11 cellular contexts compared by ENCODE assay signal in genomic region chr3:106068795-106069194, GRCh38.
DNase-seq lines count a peak whose midpoint lies in the region; ATAC-seq, FAIRE-seq and TF ChIP-seq lines count a peak whose summit lies in the region.
"Had no signal": no experiment of that assay in that cellular context is flagged by ENCODE, and none has a peak within 500 bp of the region (broad histone marks: within the 10 kb centered on the region; RNA-seq: fewer than 3 reads in every experiment).

No MANE protein-coding gene starts in this region.

- H3K9ac ChIP-seq in OCI-LY1 (ENCODE audit: low read length): no peak overlapping the region

- H3K79me2 ChIP-seq in OCI-LY1 (ENCODE audit: insufficient read depth, low read length): no peaks in the 10 kb centered on the region
- H3K79me2 ChIP-seq: hepatocyte had no signal

- H3K27me3 ChIP-seq in OCI-LY1 (ENCODE audit: insufficient read depth, low read length) (no peaks in the 10 kb centered on the region), right cardiac atrium (ENCODE audit: control insufficient read depth, insufficient read depth) (no peaks in the 10 kb centered on the region), pancreas (no peaks in the 10 kb centered on the region)
- H3K27me3 ChIP-seq: hepatocyte had no signal

- H3K4me1 ChIP-seq in OCI-LY1 (ENCODE audit: insufficient read depth, low read length, severe bottlenecking) (no peaks in the 10 kb centered on the region), right cardiac atrium (ENCODE audit: control insufficient read depth, insufficient read depth, low read length) (peaks cover 3% of the 10 kb centered on the region), pancreas (no peaks in the 10 kb centered on the region)

- no peaks in the 10 kb centered on the region for H3K36me3 ChIP-seq in OCI-LY1 (ENCODE audit: insufficient read depth, low read length)
- H3K36me3 ChIP-seq in pancreas: no peaks in the 10 kb centered on the region

- FAIRE-seq in pancreas (lab: Jason Lieb, UNC): no peak
- FAIRE-seq: G401.6 had no signal

- H4K20me1 ChIP-seq in OCI-LY1 (ENCODE audit: insufficient read depth, low read length): no peaks in the 10 kb centered on the region

- H3F3A ChIP-seq in OCI-LY1 (ENCODE audit: insufficient read depth, low read length): no peaks in the 10 kb centered on the region

- H3K4me3 ChIP-seq in OCI-LY1 (ENCODE audit: low read depth, low read length, poor library complexity, severe bottlenecking) (no peak overlapping the region), right cardiac atrium (ENCODE audit: low read length) (no peak overlapping the region), pancreas (no peak overlapping the region)
- H3K4me3 ChIP-seq: hepatocyte had no signal

- H3K9me2 ChIP-seq in OCI-LY1 (ENCODE audit: low read depth, low read length): no peaks in the 10 kb centered on the region

- WGBS in right cardiac atrium: 38% methylated on average over 2 of the region's 2 CpGs
- WGBS in pancreas, 2 donors: 63 to 78% methylated on average over 2 of the region's 2 CpGs

- no peak for DNase-seq in right cardiac atrium
- DNase-seq in NCI-H446 treated with DMSO at 0.1 percent for 48 hours (lab: John Stamatoyannopoulos, UW): no peak
- no peak for DNase-seq in pancreas
- DNase-seq in SIG-M5 treated with dmso at 0.1 percent for 504 hours (lab: John Stamatoyannopoulos, UW; ENCODE audit: unreplicated experiment): no peak
- DNase-seq in epidermal melanocyte (ENCODE audit: insufficient read length, low spot score): no peak
- DNase-seq: occipital lobe had no signal

- no peak overlapping the region for H3K4me2 ChIP-seq in OCI-LY1 (ENCODE audit: low read length)
- H3K4me2 ChIP-seq: hepatocyte had no signal

- no peak overlapping the region for H3K27ac ChIP-seq in OCI-LY1 (ENCODE audit: low read depth, low read length, poor library complexity, severe bottlenecking)
- H3K27ac ChIP-seq in right cardiac atrium (ENCODE audit: low read length): no peak overlapping the region
- no peak overlapping the region for H3K27ac ChIP-seq in pancreas
- H3K27ac ChIP-seq: hepatocyte had no signal

- peak; percentile 73 for ATAC-seq in GM18508 (IDR thresholded peaks at IDR 0.05; ENCODE audit: insufficient read depth, unreplicated experiment)
- peak; percentile 51 for ATAC-seq in GM21576 (IDR thresholded peaks at IDR 0.05; ENCODE audit: unreplicated experiment)
- ATAC-seq in right cardiac atrium: peak; percentile 79 to 92
- ATAC-seq in pancreas: no peak

- TF ChIP-seq CTCF in OCI-LY1 (IDR thresholded peaks at IDR 0.05; ENCODE audit: low read length) (no peak), pancreas (IDR thresholded peaks at IDR 0.05) (no peak)

- H3K9me3 ChIP-seq in OCI-LY1 (ENCODE audit: low read length) (0 out of 2 replicates have a peak, but pooled peaks cover 3% of the 10 kb centered on the region), right cardiac atrium (ENCODE audit: control insufficient read depth, low read length) (no peaks in the 10 kb centered on the region), pancreas (no peaks in the 10 kb centered on the region)

- peak overlapping the region; percentile 13; the same call in 1 of the 2 replicates for H2AFZ ChIP-seq in OCI-LY1 (ENCODE audit: low read length)
- H2AFZ ChIP-seq: hepatocyte had no signal

- intact Hi-C loops in right cardiac atrium (cut with DNase I): loop anchor here in 1 of 4 donors (10.0 kb wide), 1 partner anchor 136 kb away; no protein-coding TSS in a partner anchor
- intact Hi-C loops in pancreas (cut with DNase I): no loop called here

Comparison
In these comparisons a context has a peak if more than half of its experiments do, and no peak if none do; other contexts are left out.
1. ATAC-seq: peak in GM18508 (single experiment), GM21576 (single experiment) and right cardiac atrium (2 of 2); none in pancreas (0 of 4).